ENCODE assay signal across 8 cellular contexts in genomic region chr13:110705826-110706569, GRCh38. TPM values are rescaled to one million over a fixed set of nuclear protein-coding genes. Genes with fewer than 3 reads are reported as not detected.
DNase-seq lines count a peak whose midpoint lies in the region; ATAC-seq and TF ChIP-seq lines count a peak whose summit lies in the region.

Gene CARS2, minus strand, starts transcription at chr13:110706116. Its CDS starts 23 bp downstream, at chr13:110706093.

- H3K9me3 ChIP-seq in Panc1 (ENCODE audit: control insufficient read depth, insufficient read depth, low read depth, low read length) (no peaks in the 10 kb centered on the region), mucosa of stomach (ENCODE audit: control insufficient read depth, low read length) (no peaks in the 10 kb centered on the region)

- peak within 1 kb of the TSS; percentile 44 for H3K4me2 ChIP-seq in KMS-11

- peaks cover 45% of the 10 kb centered on the region for H3K4me1 Mint-ChIP-seq in activated T-cell treated with anti-CD3 and anti-CD28 coated beads, Interleukin-2, amount 50 U/mL, for 24 hours (ENCODE audit: low read depth)

- TF ChIP-seq CTCF in KMS-11 (conservative IDR thresholded peaks at IDR 0.05; ENCODE audit: low read depth, low read length) (no peak), Panc1 (IDR thresholded peaks at IDR 0.05) (no peak)

- H3K4me3 ChIP-seq in KMS-11 (IDR thresholded peaks at IDR 0.05; ENCODE audit: insufficient read depth, low read depth, low read length) (no peak within 1 kb of the TSS), Panc1 (ENCODE audit: low read depth in 2 of 2, low read length in 2 of 2) (peak within 1 kb of the TSS; percentile 61 to 62), mucosa of stomach (ENCODE audit: low read length) (peak within 1 kb of the TSS; percentile 79)

- intact Hi-C loops in Panc1 (cut with micrococcal nuclease; ENCODE audit: unreplicated experiment) = no loop called here

- H3K9me3 Mint-ChIP-seq in activated T-cell treated with anti-CD3 and anti-CD28 coated beads, Interleukin-2, amount 50 U/mL, for 24 hours = no peaks in the 10 kb centered on the region

- H3K36me3 ChIP-seq in KMS-11 (ENCODE audit: insufficient read depth) = no peaks in the 10 kb centered on the region
- no peaks in the 10 kb centered on the region for H3K36me3 ChIP-seq in Panc1 (ENCODE audit: control insufficient read depth, insufficient read depth, low read length)
- no peaks in the 10 kb centered on the region for H3K36me3 ChIP-seq in mucosa of stomach (ENCODE audit: control insufficient read depth, insufficient read depth, low read length)

- H3K27me3 ChIP-seq in KMS-11 (ENCODE audit: insufficient read depth, low read depth) (no peaks in the 10 kb centered on the region), Panc1 (ENCODE audit: control insufficient read depth, insufficient read depth, low read length) (no peaks in the 10 kb centered on the region), mucosa of stomach (ENCODE audit: control insufficient read depth, insufficient read depth, low read length) (no peaks in the 10 kb centered on the region)

- H3K9ac ChIP-seq in KMS-11 (peak within 1 kb of the TSS; percentile 63; the same call in 1 of the 2 replicates), mucosa of stomach (ENCODE audit: low read length) (peak within 1 kb of the TSS; percentile 76)

- POLR2A ChIA-PET in Panc1 (lab: Charles Lee) = interaction anchor here (0.6 kb wide), 2 partner anchors 154 to 919 kb away, joined by 3 to 8 read pairs; partner anchors contain the start of gene IRS2

- peak; percentile 97 for ATAC-seq in GM21737 (IDR thresholded peaks at IDR 0.05; ENCODE audit: unreplicated experiment)
- peak; percentile 98 for ATAC-seq in Panc1

- DNase-seq in DMS79 (lab: John Stamatoyannopoulos, UW) (peak; percentile 98), Panc1 (ENCODE audit: low read depth, low spot score) (no peak), erythroblast (lab: John Stamatoyannopoulos, UW) (peak; percentile 98 to 99)
- DNase-seq in activated T-cell treated with anti-CD3 and anti-CD28 coated beads, Interleukin-2, amount 50 U/mL, for 24 hours = peak; percentile 94
- DNase-seq in stimulated activated CD8-positive, alpha-beta memory T cell treated with anti-CD3 and anti-CD28 coated beads, Interleukin-7, amount 100 ng/mL, for 1 hour (ENCODE audit: low read depth in 2 of 2) = peak; percentile 84 to 85

- H4K20me1 ChIP-seq in KMS-11 (ENCODE audit: insufficient read depth) = no peaks in the 10 kb centered on the region

- BruUV-seq in Panc1 (replicated peaks; lab: Mats Ljungman, UMichigan) = no TSS peak

- H3K27me3 Mint-ChIP-seq in activated T-cell treated with anti-CD3 and anti-CD28 coated beads, Interleukin-2, amount 50 U/mL, for 24 hours = no peaks in the 10 kb centered on the region

- peak within 1 kb of the TSS; percentile 92 for H3K4me3 Mint-ChIP-seq in activated T-cell treated with anti-CD3 and anti-CD28 coated beads, Interleukin-2, amount 50 U/mL, for 24 hours

- H2AFZ ChIP-seq in KMS-11 (ENCODE audit: low read depth) = peak within 1 kb of the TSS; percentile 61; the same call in 1 of the 2 replicates

- in situ Hi-C loops in Panc1 (cut with HindIII; ENCODE audit: low pct_unique_long_range_greater_than_20kb, low sequenced_read_pairs) = no loop called here

- peak; percentile 54 for TF ChIP-seq POLR2A in erythroblast (IDR thresholded peaks at IDR 0.05; ENCODE audit: low read length)

- H3K27ac ChIP-seq in KMS-11 (no peak within 1 kb of the TSS), Panc1 (ENCODE audit: low read length) (peak within 1 kb of the TSS; percentile 78)

- peak within 1 kb of the TSS; percentile 94 for H3K27ac Mint-ChIP-seq in activated T-cell treated with anti-CD3 and anti-CD28 coated beads, Interleukin-2, amount 50 U/mL, for 24 hours

- peaks cover 44% of the 10 kb centered on the region for H3K36me3 Mint-ChIP-seq in activated T-cell treated with anti-CD3 and anti-CD28 coated beads, Interleukin-2, amount 50 U/mL, for 24 hours (ENCODE audit: low read depth)

- H3K79me2 ChIP-seq in KMS-11 (ENCODE audit: insufficient read depth, low read depth) = peaks cover 8% of the 10 kb centered on the region; the same call in 1 of the 2 replicates

- CTCF ChIA-PET in Panc1 (lab: Charles Lee) = no interaction called here

- H3K4me1 ChIP-seq in KMS-11 (ENCODE audit: low read depth, poor library complexity, severe bottlenecking) (peaks cover 8% of the 10 kb centered on the region), Panc1 (ENCODE audit: control insufficient read depth, insufficient read depth, low read length) (peaks cover 5% of the 10 kb centered on the region), mucosa of stomach (ENCODE audit: control insufficient read depth, insufficient read depth, low read length) (peaks cover 11% of the 10 kb centered on the region)

RNA-seq across cellular contexts. Expression of gene CARS2, which starts in this region (rescaled TPM):
- 31.9 TPM for total RNA-seq in Panc1 (2021; ENCODE audit: unreplicated experiment)
- polyA plus RNA-seq in Panc1 (2012; ENCODE audit: insufficient read length) = 47.5 TPM
